ENCODE assay signal across 9 cellular contexts in genomic region chr17:17837966-17838962, GRCh38.
A peak's percentile ranks its signal among the peaks of the same experiment; 100 is the strongest.
DNase-seq lines count a peak whose midpoint lies in the region; ATAC-seq and FAIRE-seq lines count a peak whose summit lies in the region.
"Had no signal": no experiment of that assay in that cellular context is flagged by ENCODE, and none has a peak within 500 bp of the region (broad histone marks: within the 10 kb centered on the region; RNA-seq: fewer than 3 reads in every experiment).

No MANE protein-coding gene starts in this region.

- H3K4me1 Mint-ChIP-seq in stimulated activated memory B cell treated with anti-CD40 and anti-IgM and Interleukin-4, amounts not matched to agents 10 μg/mL and 1 μg/mL and 100 μg/mL, for 72 hours: peaks cover 65% of the 10 kb centered on the region

- no peaks in the 10 kb centered on the region for H3K9me3 Mint-ChIP-seq in stimulated activated memory B cell treated with anti-CD40 and anti-IgM and Interleukin-4, amounts not matched to agents 10 μg/mL and 1 μg/mL and 100 μg/mL, for 72 hours

- peak overlapping the region; percentile 90 for H3K4me3 ChIP-seq in adipocyte (ENCODE audit: low read length)

- H3K27me3 ChIP-seq in adipocyte (replicated peaks; ENCODE audit: control insufficient read depth, insufficient read depth, low read length): no peaks in the 10 kb centered on the region

- peak overlapping the region; percentile 94 for H3K9ac ChIP-seq in adipocyte (ENCODE audit: low read length)

- H3K4me3 Mint-ChIP-seq in stimulated activated memory B cell treated with anti-CD40 and anti-IgM and Interleukin-4, amounts not matched to agents 10 μg/mL and 1 μg/mL and 100 μg/mL, for 72 hours: peak overlapping the region; percentile 17

- H3K36me3 ChIP-seq in adipocyte (ENCODE audit: control insufficient read depth, insufficient read depth, low read length, severe bottlenecking): no peaks in the 10 kb centered on the region

- no peaks in the 10 kb centered on the region for H3K27me3 Mint-ChIP-seq in stimulated activated memory B cell treated with anti-CD40 and anti-IgM and Interleukin-4, amounts not matched to agents 10 μg/mL and 1 μg/mL and 100 μg/mL, for 72 hours

- H3K27ac Mint-ChIP-seq in stimulated activated memory B cell treated with anti-CD40 and anti-IgM and Interleukin-4, amounts not matched to agents 10 μg/mL and 1 μg/mL and 100 μg/mL, for 72 hours: peak overlapping the region; percentile 85

- peak; percentile 13 for FAIRE-seq in G401.6 (lab: Jason Lieb, UNC)
- FAIRE-seq: TTC549 had no signal

- H3K9me3 ChIP-seq in adipocyte (ENCODE audit: control insufficient read depth, low read length): no peaks in the 10 kb centered on the region

- peaks cover 69% of the 10 kb centered on the region for H3K4me1 ChIP-seq in adipocyte (ENCODE audit: control insufficient read depth, insufficient read depth, low read length)

- H3K36me3 Mint-ChIP-seq in stimulated activated memory B cell treated with anti-CD40 and anti-IgM and Interleukin-4, amounts not matched to agents 10 μg/mL and 1 μg/mL and 100 μg/mL, for 72 hours: peaks cover 7% of the 10 kb centered on the region

- no peak for ATAC-seq in stimulated activated memory B cell treated with anti-CD40 and anti-IgM and Interleukin-4, amounts not matched to agents 10 μg/mL and 1 μg/mL and 100 μg/mL, for 72 hours
- ATAC-seq in GM21786 (IDR thresholded peaks at IDR 0.05; ENCODE audit: unreplicated experiment): no peak

- DNase-seq in NCI-H1436 treated with DMSO at 0.1 percent for 48 hours (lab: John Stamatoyannopoulos, UW) (peak; percentile 40), adipocyte (ENCODE audit: low read depth) (no peak), iPS DF 19.7 (ENCODE audit: low read depth, low spot score) (peak; percentile 89), NCI-H774 (lab: John Stamatoyannopoulos, UW) (no peak)
- DNase-seq in activated CD4-positive, alpha-beta T cell treated with anti-CD3 and anti-CD28 coated beads, Interleukin-2, amount 50 U/mL, for 1 hour: no peak

Comparison
In these comparisons a context has a peak if more than half of its experiments do, and no peak if none do; other contexts are left out.
1. DNase-seq: peak in NCI-H1436 treated with DMSO at 0.1 percent for 48 hours (single experiment) and iPS DF 19.7 (single experiment); none in adipocyte (single experiment), NCI-H774 (single experiment) and activated CD4-positive, alpha-beta T cell treated with anti-CD3 and anti-CD28 coated beads, Interleukin-2, amount 50 U/mL, for 1 hour (single experiment).